In genomic region chr6:165922309-165922794, GRCh38 we compare ENCODE assay signal across 20 cellular contexts.
A peak's percentile ranks its signal among the peaks of the same experiment; 100 is the strongest.
DNase-seq lines count a peak whose midpoint lies in the region; ATAC-seq and TF ChIP-seq lines count a peak whose summit lies in the region.
"Had no signal": no experiment of that assay in that cellular context is flagged by ENCODE, and none has a peak within 500 bp of the region (broad histone marks: within the 10 kb centered on the region; RNA-seq: fewer than 3 reads in every experiment).

No MANE protein-coding gene starts in this region.

- no peak overlapping the region for H3K9ac ChIP-seq in trophoblast cell (ENCODE audit: low read length)

- no peaks in the 10 kb centered on the region for H3K79me1 ChIP-seq in trophoblast cell (ENCODE audit: low read length)

- no peak overlapping the region for H3K4me2 ChIP-seq in trophoblast cell (ENCODE audit: low read length)
- H3K4me2 ChIP-seq: smooth muscle cell had no signal

- H3K27ac ChIP-seq in HEK293 (ENCODE audit: extremely low read depth, low read depth, low read length): no peak overlapping the region
- H3K27ac ChIP-seq in lower lobe of right lung: no peak overlapping the region
- no peak overlapping the region for H3K27ac ChIP-seq in trophoblast cell (ENCODE audit: low read depth, low read length)
- H3K27ac ChIP-seq: body of pancreas, VCaP had no signal

- H3K4me1 ChIP-seq in HEK293 (ENCODE audit: control insufficient read depth, insufficient read depth, low read length) (no peaks in the 10 kb centered on the region), lower lobe of right lung (no peaks in the 10 kb centered on the region), trophoblast cell (ENCODE audit: control insufficient read depth in 1 of 2, insufficient read depth in 2 of 2, low read length in 2 of 2) (no peaks in the 10 kb centered on the region)
- H3K4me1 ChIP-seq: body of pancreas had no signal

- POLR2A ChIA-PET in HEK293 (lab: Yijun Ruan, JAX): no interaction called here

- H3K14ac ChIP-seq in trophoblast cell (ENCODE audit: low read length): no peak overlapping the region

- no peak overlapping the region for H2BK5ac ChIP-seq in trophoblast cell (ENCODE audit: low read depth, low read length, poor library complexity)

- H3K27me3 ChIP-seq in lower lobe of right lung (ENCODE audit: low read depth): no peaks in the 10 kb centered on the region
- H3K27me3 ChIP-seq in trophoblast cell (ENCODE audit: insufficient read depth, low read length): no peaks in the 10 kb centered on the region
- H3K27me3 ChIP-seq: body of pancreas had no signal

- no CpG with 5 or more reads among the region's 6 CpGs for WGBS in trophoblast cell (ENCODE audit: extremely low coverage, insufficient coverage, insufficient read length)

- no peaks in the 10 kb centered on the region for H3K79me2 ChIP-seq in trophoblast cell (ENCODE audit: control insufficient read depth, insufficient read depth, low read length, poor library complexity)

- intact Hi-C loops in lower lobe of right lung (cut with DNase I): no loop called here

- H4K8ac ChIP-seq in trophoblast cell (ENCODE audit: low read depth, low read length): no peak overlapping the region

- H3K4me3 ChIP-seq in HEK293 (ENCODE audit: low read depth, low read length) (no peak overlapping the region), astrocyte of the spinal cord (ENCODE audit: low read depth, low read length) (no peak overlapping the region), lower lobe of right lung (no peak overlapping the region), trophoblast cell (ENCODE audit: low read depth, low read length) (no peak overlapping the region)
- H3K4me3 ChIP-seq: body of pancreas, smooth muscle cell had no signal

- H2BK120ac ChIP-seq in trophoblast cell (ENCODE audit: insufficient read depth, low read length, poor library complexity): no peak overlapping the region

- no peak overlapping the region for H2AFZ ChIP-seq in trophoblast cell (ENCODE audit: insufficient read depth, low read length, poor library complexity)

- H3K36me3 ChIP-seq in HEK293 (ENCODE audit: control insufficient read depth in 2 of 2, insufficient read depth in 1 of 2, low read length in 2 of 2) (no peaks in the 10 kb centered on the region), lower lobe of right lung (no peaks in the 10 kb centered on the region), trophoblast cell (ENCODE audit: control insufficient read depth in 1 of 2, insufficient read depth in 2 of 2, low read length in 2 of 2) (no peaks in the 10 kb centered on the region)

- H3K23ac ChIP-seq in trophoblast cell (ENCODE audit: low read length): no peak overlapping the region

- in situ Hi-C loops in astrocyte of the spinal cord (cut with HindIII; ENCODE audit: low sequenced_read_pairs): no loop called here

- no peak for ATAC-seq in lower lobe of right lung
- ATAC-seq: body of pancreas; esophagus mucosa; HepG2; naive thymus-derived CD4-positive, alpha-beta T cell had no signal

- no peak overlapping the region for H3K4ac ChIP-seq in trophoblast cell (ENCODE audit: low read depth, low read length)

- no peak overlapping the region for H2BK12ac ChIP-seq in trophoblast cell (ENCODE audit: low read length)

- peak; percentile 74 for DNase-seq in astrocyte of the spinal cord (ENCODE audit: low read depth, low spot score)
- DNase-seq in hepatic stellate cell (ENCODE audit: low spot score): peak; percentile 22
- no peak for DNase-seq in kidney tubule cell (ENCODE audit: low spot score)
- DNase-seq in lower lobe of right lung: no peak
- DNase-seq in T-helper 9 cell: no peak
- no peak for DNase-seq in trophoblast cell
- DNase-seq: activated CD4-positive, alpha-beta T cell treated with anti-CD3 and anti-CD28 coated beads, Interleukin-2, amount 50 U/mL, for 48 hours; activated naive CD4-positive, alpha-beta T cell treated with anti-CD3 and anti-CD28 coated beads for 36 hours; activated T-cell treated with anti-CD3 and anti-CD28 coated beads for 4 hours; body of pancreas; GDM1; immature natural killer cell; MM.1S; naive thymus-derived CD4-positive, alpha-beta T cell; NCI-H226 had no signal

- H2AK5ac ChIP-seq in trophoblast cell (ENCODE audit: low read length): no peak overlapping the region

- no peak overlapping the region for H4K91ac ChIP-seq in trophoblast cell (ENCODE audit: low read depth, low read length)

- no peak for TF ChIP-seq CTCF in HEK293 (tag by site-specific recombination; IDR thresholded peaks at IDR 0.05)
- TF ChIP-seq CTCF in astrocyte of the spinal cord (IDR thresholded peaks at IDR 0.05; ENCODE audit: low read depth, low read length): no peak
- no peak for TF ChIP-seq CTCF in lower lobe of right lung (IDR thresholded peaks at IDR 0.05)

- H4K12ac ChIP-seq in trophoblast cell (ENCODE audit: low read depth, low read length): no peak overlapping the region

- CTCF ChIA-PET in HEK293 (lab: Yijun Ruan, JAX): interaction anchor here (0.7 to 1.2 kb wide), 3 partner anchors 37 to 175 kb away, joined by 3 to 5 read pairs (median 3); no protein-coding TSS in a partner anchor

- H3K9me3 ChIP-seq in HEK293 (ENCODE audit: control insufficient read depth, insufficient read depth, low read depth, low read length) (no peaks in the 10 kb centered on the region), lower lobe of right lung (no peaks in the 10 kb centered on the region), trophoblast cell (ENCODE audit: insufficient read depth, low read depth, low read length) (peaks cover 2% of the 10 kb centered on the region)
- H3K9me3 ChIP-seq: body of pancreas had no signal

- H3K18ac ChIP-seq in trophoblast cell (ENCODE audit: low read length): no peak overlapping the region

TF ChIP-seq in HEK293, 187 proteins besides CTCF, POLR2A, EP300 and RAD21:
- TF ChIP-seq ZBTB6 (tag by site-specific recombination; IDR thresholded peaks at IDR 0.05): no peak
- no peak for TF ChIP-seq ZNF48 (tag by site-specific recombination; IDR thresholded peaks at IDR 0.05)
- no peak for TF ChIP-seq ZNF530 (tag by site-specific recombination; IDR thresholded peaks at IDR 0.05; ENCODE audit: low read depth)
- TF ChIP-seq, protein P1, sequence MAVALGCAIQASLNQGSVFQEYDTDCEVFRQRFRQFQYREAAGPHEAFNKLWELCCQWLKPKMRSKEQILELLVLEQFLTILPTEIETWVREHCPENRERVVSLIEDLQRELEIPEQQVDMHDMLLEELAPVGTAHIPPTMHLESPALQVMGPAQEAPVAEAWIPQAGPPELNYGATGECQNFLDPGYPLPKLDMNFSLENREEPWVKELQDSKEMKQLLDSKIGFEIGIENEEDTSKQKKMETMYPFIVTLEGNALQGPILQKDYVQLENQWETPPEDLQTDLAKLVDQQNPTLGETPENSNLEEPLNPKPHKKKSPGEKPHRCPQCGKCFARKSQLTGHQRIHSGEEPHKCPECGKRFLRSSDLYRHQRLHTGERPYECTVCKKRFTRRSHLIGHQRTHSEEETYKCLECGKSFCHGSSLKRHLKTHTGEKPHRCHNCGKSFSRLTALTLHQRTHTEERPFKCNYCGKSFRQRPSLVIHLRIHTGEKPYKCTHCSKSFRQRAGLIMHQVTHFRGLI (tag by site-specific recombination; IDR thresholded peaks at IDR 0.05): 0 out of 2 replicates have a peak, but pooled peaks have one; percentile 37

Comparison
In these comparisons a context has a peak if more than half of its experiments do, and no peak if none do; other contexts are left out.
1. DNase-seq: peak in astrocyte of the spinal cord (single experiment) and hepatic stellate cell (single experiment); none in kidney tubule cell (single experiment), lower lobe of right lung (single experiment), T-helper 9 cell (single experiment) and trophoblast cell (0 of 2).